In the genomic region with DNA sequence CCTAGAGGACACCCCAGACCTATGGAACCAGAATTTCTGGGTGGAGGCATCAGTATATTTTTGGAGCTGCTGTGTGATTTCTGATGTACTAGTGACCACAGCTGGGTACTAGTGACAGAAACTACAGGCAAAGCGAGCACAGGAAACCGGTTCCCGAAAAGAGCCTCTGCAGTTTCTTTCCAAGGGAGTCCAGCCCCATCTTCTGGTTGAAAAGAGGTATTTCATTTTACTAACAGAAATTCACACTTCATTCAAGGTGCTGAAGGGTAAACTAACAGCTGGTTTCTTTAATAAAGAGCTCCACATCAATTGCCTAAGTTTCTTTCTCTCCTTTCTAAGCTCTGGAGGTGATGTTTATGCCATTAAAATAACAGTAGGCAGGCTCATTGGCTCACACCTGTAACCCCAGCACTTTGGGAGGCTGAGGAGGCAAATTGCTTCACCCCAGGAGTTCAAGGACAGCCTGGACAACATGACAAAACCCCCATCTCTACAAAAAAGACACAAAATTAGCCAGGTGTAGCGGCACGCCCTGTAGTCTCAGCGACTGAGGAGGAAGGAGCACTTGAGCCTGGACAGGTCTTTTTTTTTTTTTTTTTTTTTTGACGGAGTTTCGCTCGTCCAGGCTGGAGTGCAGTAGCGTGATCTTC, we compare ENCODE assay signal across 1 cellular context.
A peak's percentile ranks its signal among the peaks of the same experiment; 100 is the strongest.
TF ChIP-seq lines count a peak whose summit lies in the region.

No MANE protein-coding gene starts in this region.

TF ChIP-seq in IMR-90, 13 proteins besides CTCF, POLR2A, EP300 and RAD21:
- TF ChIP-seq MXI1 (IDR thresholded peaks at IDR 0.05; ENCODE audit: borderline replicate concordance, low read depth, low read length) (no peak), RFX5 (IDR thresholded peaks at IDR 0.05; ENCODE audit: low read depth, low read length) (no peak), SMC3 (IDR thresholded peaks at IDR 0.05; ENCODE audit: low read depth, low read length) (peak; percentile 53), CEBPB (IDR thresholded peaks at IDR 0.05; ENCODE audit: low read depth, low read length) (no peak), MAZ (IDR thresholded peaks at IDR 0.05; ENCODE audit: borderline replicate concordance, low read depth, low read length) (no peak)
- TF ChIP-seq, protein P1, sequence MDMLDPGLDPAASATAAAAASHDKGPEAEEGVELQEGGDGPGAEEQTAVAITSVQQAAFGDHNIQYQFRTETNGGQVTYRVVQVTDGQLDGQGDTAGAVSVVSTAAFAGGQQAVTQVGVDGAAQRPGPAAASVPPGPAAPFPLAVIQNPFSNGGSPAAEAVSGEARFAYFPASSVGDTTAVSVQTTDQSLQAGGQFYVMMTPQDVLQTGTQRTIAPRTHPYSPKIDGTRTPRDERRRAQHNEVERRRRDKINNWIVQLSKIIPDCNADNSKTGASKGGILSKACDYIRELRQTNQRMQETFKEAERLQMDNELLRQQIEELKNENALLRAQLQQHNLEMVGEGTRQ (IDR thresholded peaks at IDR 0.05; ENCODE audit: low read depth, low read length) = no peak
